16 cellular contexts compared by ENCODE assay signal in the genomic region with DNA sequence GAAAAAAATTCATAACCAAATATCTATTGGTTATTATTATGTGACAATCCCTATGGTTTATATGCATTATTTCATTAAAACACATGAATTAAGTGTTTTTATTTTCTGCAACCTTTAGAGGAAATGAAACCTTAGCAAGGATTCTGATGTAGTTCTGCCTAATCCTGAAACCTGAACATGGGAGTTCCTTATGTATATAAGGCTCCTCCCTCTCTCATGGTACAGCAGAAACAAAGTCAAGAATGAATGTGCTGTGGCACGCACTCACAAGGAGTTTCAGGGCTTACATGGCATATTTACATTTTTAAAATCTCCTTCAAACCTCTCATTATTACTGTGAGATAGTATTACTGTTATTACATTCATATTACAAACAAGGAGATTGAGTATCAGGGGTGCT.
DNase-seq lines count a peak whose midpoint lies in the region; ATAC-seq and TF ChIP-seq lines count a peak whose summit lies in the region.
"Had no signal": no experiment of that assay in that cellular context is flagged by ENCODE, and none has a peak within 500 bp of the region (broad histone marks: within the 10 kb centered on the region; RNA-seq: fewer than 3 reads in every experiment).

No MANE protein-coding gene starts in this region.

- no peak overlapping the region for H3K27ac ChIP-seq in CD4-positive, alpha-beta memory T cell (ENCODE audit: low read depth, low read length)
- H3K27ac ChIP-seq in heart left ventricle = no peak overlapping the region
- H3K27ac ChIP-seq: BLaER1 treated with 17β-estradiol and CSF1 and Interleukin-3, amounts not matched to agents 10 nM and 100 nM; SJSA1; WERI-Rb-1 had no signal

- CTCF ChIA-PET in CD4-positive, alpha-beta memory T cell (lab: Charles Lee; ENCODE audit: partially characterized antibody) = no interaction called here

- no peak for TF ChIP-seq POLR2A in heart left ventricle (IDR thresholded peaks at IDR 0.05)

- no peaks in the 10 kb centered on the region for H3K27me3 ChIP-seq in CD4-positive, alpha-beta memory T cell (ENCODE audit: insufficient read depth, low read length)
- no peaks in the 10 kb centered on the region for H3K27me3 ChIP-seq in heart left ventricle
- H3K27me3 ChIP-seq: BLaER1 treated with 17β-estradiol and CSF1 and Interleukin-3, amounts not matched to agents 10 nM and 100 nM; MG63; SJSA1 had no signal

- H3K4me3 Mint-ChIP-seq in CD4-positive, alpha-beta memory T cell = no peak overlapping the region
- H3K4me3 Mint-ChIP-seq: activated naive CD8-positive, alpha-beta T cell treated with anti-CD3 and anti-CD28 coated beads, Interleukin-2, amount 50 U/mL, for 24 hours had no signal

- TF ChIP-seq CTCF in GM13977 (IDR thresholded peaks at IDR 0.05; ENCODE audit: extremely low read depth, insufficient read depth, missing control alignments) (no peak), heart left ventricle (IDR thresholded peaks at IDR 0.05) (no peak)

- no peak overlapping the region for H3K4me3 ChIP-seq in CD4-positive, alpha-beta memory T cell (ENCODE audit: low read length in 2 of 2)
- H3K4me3 ChIP-seq in heart left ventricle = no peak overlapping the region
- H3K4me3 ChIP-seq: BLaER1 treated with 17β-estradiol and CSF1 and Interleukin-3, amounts not matched to agents 10 nM and 100 nM; MG63; SJSA1 had no signal

- H3K36me3 Mint-ChIP-seq in CD4-positive, alpha-beta memory T cell = no peaks in the 10 kb centered on the region

- no peaks in the 10 kb centered on the region for H3K4me1 Mint-ChIP-seq in CD4-positive, alpha-beta memory T cell
- H3K4me1 Mint-ChIP-seq: activated naive CD8-positive, alpha-beta T cell treated with anti-CD3 and anti-CD28 coated beads, Interleukin-2, amount 50 U/mL, for 24 hours had no signal

- peaks cover 0 to 4% (median 3%) of the 10 kb centered on the region in 8 donors for H3K9me3 Mint-ChIP-seq in CD4-positive, alpha-beta memory T cell
- H3K9me3 Mint-ChIP-seq: activated naive CD8-positive, alpha-beta T cell treated with anti-CD3 and anti-CD28 coated beads, Interleukin-2, amount 50 U/mL, for 24 hours had no signal

- in situ Hi-C loops in GM13977 (cut with MboI; ENCODE audit: low pct_unique_long_range_greater_than_20kb, low sequenced_read_pairs, unreplicated experiment) = no loop called here

- peaks cover 0 to 8% of the 10 kb centered on the region in 2 donors for H3K27me3 Mint-ChIP-seq in CD4-positive, alpha-beta memory T cell

- peak; percentile 85 for ATAC-seq in GM18907 (IDR thresholded peaks at IDR 0.05; ENCODE audit: unreplicated experiment)
- peak; percentile 87 for ATAC-seq in GM21529 (IDR thresholded peaks at IDR 0.05; ENCODE audit: unreplicated experiment)
- ATAC-seq in HG03103 (IDR thresholded peaks at IDR 0.05; ENCODE audit: low read depth, unreplicated experiment) = peak; percentile 82
- ATAC-seq in heart left ventricle = no peak
- ATAC-seq: activated naive CD8-positive, alpha-beta T cell treated with anti-CD3 and anti-CD28 coated beads, Interleukin-2, amount 50 U/mL, for 24 hours had no signal

- no peak overlapping the region for H3K27ac Mint-ChIP-seq in CD4-positive, alpha-beta memory T cell
- H3K27ac Mint-ChIP-seq: activated naive CD8-positive, alpha-beta T cell treated with anti-CD3 and anti-CD28 coated beads, Interleukin-2, amount 50 U/mL, for 24 hours had no signal

- POLR2A ChIA-PET in CD4-positive, alpha-beta memory T cell (lab: Charles Lee; ENCODE audit: partially characterized antibody) = no interaction called here

- DNase-seq in RPMI8226 = peak; percentile 36
- DNase-seq in GM13977 (ENCODE audit: low spot score) = no peak
- no peak for DNase-seq in NCI-H187 treated with DMSO at 0.1 percent for 48 hours (lab: John Stamatoyannopoulos, UW)
- no peak for DNase-seq in CD4-positive, alpha-beta memory T cell
- DNase-seq in heart left ventricle = no peak
- DNase-seq: activated CD8-positive, alpha-beta memory T cell treated with anti-CD3 and anti-CD28 coated beads, Interleukin-2, amount 50 U/mL, for 48 hours; activated naive CD8-positive, alpha-beta T cell treated with anti-CD3 and anti-CD28 coated beads, Interleukin-2, amount 50 U/mL, for 24 hours; MG63; NCI-H524 treated with DMSO at 0.1 percent for 48 hours; stimulated activated CD4-positive, alpha-beta T cell treated with anti-CD3 and anti-CD28 coated beads, Interleukin-4, amount 100 ng/mL, for 1 hour; WERI-Rb-1 had no signal

- H3K4me1 ChIP-seq in CD4-positive, alpha-beta memory T cell (ENCODE audit: insufficient read depth, low read length) = no peaks in the 10 kb centered on the region
- H3K4me1 ChIP-seq in heart left ventricle = peaks cover 0 to 3% (median 0%) of the 10 kb centered on the region in 12 donors
- H3K4me1 ChIP-seq: BLaER1 treated with 17β-estradiol and CSF1 and Interleukin-3, amounts not matched to agents 10 nM and 100 nM; SJSA1 had no signal

- 84 to 95% (median 87%) methylated on average over 1 of the region's 1 CpG for WGBS in heart left ventricle, 4 donors

- no peaks in the 10 kb centered on the region for H3K9me3 ChIP-seq in CD4-positive, alpha-beta memory T cell (ENCODE audit: control insufficient read depth in 1 of 2, low read length in 2 of 2)
- no peaks in the 10 kb centered on the region for H3K9me3 ChIP-seq in heart left ventricle
- H3K9me3 ChIP-seq: MG63, SJSA1 had no signal

- intact Hi-C loops in CD4-positive, alpha-beta memory T cell (cut with micrococcal nuclease) = no loop called here
- intact Hi-C loops in heart left ventricle (cut with DNase I) = no loop called here

- no peaks in the 10 kb centered on the region for H3K36me3 ChIP-seq in CD4-positive, alpha-beta memory T cell (ENCODE audit: insufficient read depth, low read length)
- H3K36me3 ChIP-seq in heart left ventricle = no peaks in the 10 kb centered on the region
- H3K36me3 ChIP-seq: BLaER1 treated with 17β-estradiol and CSF1 and Interleukin-3, amounts not matched to agents 10 nM and 100 nM; MG63; SJSA1; WERI-Rb-1 had no signal

Comparison
In these comparisons a context has a peak if more than half of its experiments do, and no peak if none do; other contexts are left out.
1. ATAC-seq: peak in GM18907 (single experiment), GM21529 (single experiment) and HG03103 (single experiment); none in heart left ventricle (0 of 4).